Comparison of ENCODE assay signal across 14 cellular contexts in genomic region chr1:234134878-234135277, GRCh38.
"Had no signal": no experiment of that assay in that cellular context is flagged by ENCODE, and none has a peak within 500 bp of the region (broad histone marks: within the 10 kb centered on the region; RNA-seq: fewer than 3 reads in every experiment).

No MANE protein-coding gene starts in this region.

- H3K9ac ChIP-seq: SK-N-SH had no signal

- ATAC-seq: HepG2 had no signal

- H3K9me3 ChIP-seq: SK-N-SH had no signal

- DNase-seq: IMR-90, Karpas-422, KG1, MM.1S, NCI-H1092 treated with DMSO at 0.1 percent for 48 hours, NCI-H1436, NCI-H187, NCI-H2029, NCI-H2227 treated with DMSO at 0.1 percent for 48 hours, NCI-H526 treated with DMSO at 0.1 percent for 48 hours, Right ventricle myocardium superior, RPMI8226, SK-N-SH had no signal

- H3K4me2 ChIP-seq: SK-N-SH had no signal

- FAIRE-seq: HepG2 had no signal
